In the genomic region with DNA sequence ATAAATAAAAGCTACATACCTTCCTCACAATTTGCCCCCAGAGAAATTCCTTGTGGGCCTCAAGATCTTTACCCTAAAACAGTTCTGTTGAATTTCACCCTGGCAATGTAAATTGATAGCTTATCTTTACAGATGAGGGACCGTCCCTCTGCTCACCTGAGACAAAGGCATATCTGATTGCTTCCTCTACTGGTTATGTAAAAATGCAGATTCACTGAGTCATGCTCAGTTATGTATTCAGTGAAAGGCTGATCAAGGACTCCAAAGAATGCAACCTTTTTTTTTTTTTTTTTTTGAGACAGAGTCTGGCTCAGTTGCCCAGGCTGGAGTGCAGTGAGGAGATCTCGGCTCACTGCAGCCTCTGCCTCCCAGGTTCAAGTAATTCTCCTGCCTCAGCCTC, we compare ENCODE assay signal across 7 cellular contexts.
A peak's percentile ranks its signal among the peaks of the same experiment; 100 is the strongest.
DNase-seq lines count a peak whose midpoint lies in the region; ATAC-seq and TF ChIP-seq lines count a peak whose summit lies in the region.
"Not testable (repeated sequence)": the region's sequence is repeated elsewhere in the genome, so short reads cannot be mapped to it uniquely, and the experiment has no call there.

No MANE protein-coding gene starts in this region.

- not testable (repeated sequence) for H3K4me1 ChIP-seq in PC-3 (ENCODE audit: insufficient read depth, low read length); mammary epithelial cell (ENCODE audit: insufficient read depth, low read length); foreskin keratinocyte

- H2AFZ ChIP-seq in PC-3 (ENCODE audit: low read length); mammary epithelial cell (ENCODE audit: low read depth, low read length): not testable (repeated sequence)

- dilution Hi-C loops in mammary epithelial cell (cut with HindIII; ENCODE audit: low sequenced_read_pairs) = not testable (repeated sequence)

- H4K20me1 ChIP-seq in PC-3 (ENCODE audit: low read length); mammary epithelial cell (ENCODE audit: insufficient read depth, low read length): not testable (repeated sequence)

- not testable (repeated sequence) for H3K4me3 ChIP-seq in PC-3 (ENCODE audit: low read length); mammary epithelial cell (replicated peaks in 1 of 3; ENCODE audit: insufficient read depth in 1 of 3, low read depth in 2 of 3, low read length in 3 of 3)

- not testable (repeated sequence) for H3K4me2 ChIP-seq in PC-3 (ENCODE audit: low read length); mammary epithelial cell (ENCODE audit: insufficient read depth, low read depth, low read length)

- H3K9ac ChIP-seq in PC-3 (ENCODE audit: low read length); mammary epithelial cell (ENCODE audit: insufficient read depth, low read length): not testable (repeated sequence)

- H3K79me2 ChIP-seq in PC-3 (ENCODE audit: low read length); mammary epithelial cell (ENCODE audit: insufficient read depth, low read length): not testable (repeated sequence)

- TF ChIP-seq CTCF in PC-3 (conservative IDR thresholded peaks at IDR 0.05; ENCODE audit: low read depth, low read length); mammary epithelial cell (conservative IDR thresholded peaks at IDR 0.05 in 1 of 2, IDR thresholded peaks at IDR 0.05 in 1 of 2; ENCODE audit: extremely low read depth in 1 of 2, insufficient read depth in 1 of 2, low read depth in 1 of 2, low read length in 2 of 2); foreskin keratinocyte (conservative IDR thresholded peaks at IDR 0.05): not testable (repeated sequence)

- not testable (repeated sequence) for H3K27me3 ChIP-seq in PC-3 (ENCODE audit: low read length); mammary epithelial cell (ENCODE audit: insufficient read depth, low read length); foreskin keratinocyte

- in situ Hi-C loops in mammary epithelial cell (cut with MboI; ENCODE audit: low sequenced_read_pairs in 2 of 2) = not testable (repeated sequence)

- peak; percentile 40 for DNase-seq in DMS53 (lab: John Stamatoyannopoulos, UW)
- not testable (repeated sequence) for DNase-seq in HEK293T (ENCODE audit: extremely low spot score)
- DNase-seq in PC-3 = peak; percentile 18
- DNase-seq in mammary epithelial cell = peak; percentile 20
- peak in 1 of 2 donors; percentile 31 for DNase-seq in foreskin keratinocyte
- DNase-seq in kidney tubule cell (ENCODE audit: low spot score) = peak; percentile 76
- peak; percentile 21 for DNase-seq in renal cortical epithelial cell (ENCODE audit: low read depth)

- POLR2A ChIA-PET in HEK293T (lab: Yijun Ruan, JAX); PC-3 (lab: Charles Lee; ENCODE audit: unreplicated experiment): not testable (repeated sequence)

- not testable (repeated sequence) for ATAC-seq in PC-3
- ATAC-seq in foreskin keratinocyte = peak; percentile 46

- CTCF ChIA-PET in HEK293T (lab: Yijun Ruan, JAX) = interaction anchor here (0.6 kb wide), 1 partner anchor 26 kb away, joined by 3 read pairs; no protein-coding TSS in a partner anchor
- CTCF ChIA-PET in PC-3 (lab: Charles Lee) = not testable (repeated sequence)
- CTCF ChIA-PET in mammary epithelial cell (lab: Charles Lee; ENCODE audit: low non-redundant PET) = interaction anchor here (0.5 kb wide), 1 partner anchor 560 kb away, joined by 9 read pairs; no protein-coding TSS in a partner anchor

- not testable (repeated sequence) for H3K36me3 ChIP-seq in PC-3 (ENCODE audit: low read depth, low read length); mammary epithelial cell (ENCODE audit: insufficient read depth, low read length)

- H3K9me3 ChIP-seq in PC-3 (ENCODE audit: low read length); mammary epithelial cell (replicated peaks; ENCODE audit: insufficient read depth, low read length): not testable (repeated sequence)

- 31% methylated on average over 2 of the region's 2 CpGs for WGBS in mammary epithelial cell (ENCODE audit: low coverage, missing lambda C conversion rate)

- not testable (repeated sequence) for BruUV-seq in PC-3 (replicated peaks; lab: Mats Ljungman, UMichigan); mammary epithelial cell (replicated peaks; lab: Mats Ljungman, UMichigan)

- H3F3A ChIP-seq in PC-3 (ENCODE audit: low read length, unreplicated experiment) = not testable (repeated sequence)

- intact Hi-C loops in PC-3 (cut with micrococcal nuclease); mammary epithelial cell (cut with micrococcal nuclease): not testable (repeated sequence)

- H3K9me2 ChIP-seq in PC-3 (replicated peaks; ENCODE audit: low read length) = not testable (repeated sequence)

- H3K27ac ChIP-seq in PC-3 (ENCODE audit: low read length); mammary epithelial cell (ENCODE audit: insufficient read depth, low read depth, low read length); foreskin keratinocyte: not testable (repeated sequence)

TF ChIP-seq in HEK293T, 16 proteins besides CTCF, POLR2A, EP300 and RAD21:
- TF ChIP-seq ZNF384 (IDR thresholded peaks at IDR 0.05) = 0 out of 2 replicates have a peak, but pooled peaks have one; percentile 26
